Comparison of ENCODE assay signal across 1 cellular context in the genomic region with DNA sequence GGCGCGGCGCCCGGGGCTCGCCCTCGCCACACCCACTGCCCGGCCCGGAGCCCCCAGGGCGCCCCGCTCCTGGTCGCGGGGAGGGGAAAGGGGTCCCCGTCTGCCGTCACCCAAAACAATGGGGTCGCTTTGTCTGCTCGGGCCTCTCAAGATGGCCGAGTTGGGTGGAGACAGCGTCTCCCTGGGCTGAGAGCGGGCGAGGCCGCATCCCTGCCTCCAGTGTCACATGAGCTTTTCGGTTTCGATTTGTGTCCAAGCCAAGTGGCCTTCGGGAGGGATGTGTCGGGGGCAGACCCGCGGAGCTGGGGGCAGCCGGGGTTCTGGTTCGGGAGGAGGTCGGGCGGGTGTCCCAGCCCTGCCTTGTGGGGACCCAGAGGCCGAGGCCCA.
A peak's percentile ranks its signal among the peaks of the same experiment; 100 is the strongest.
TF ChIP-seq lines count a peak whose summit lies in the region.

No MANE protein-coding gene starts in this region.

TF ChIP-seq in HepG2, 621 proteins besides CTCF, POLR2A, EP300 and RAD21 (continued from another document and continues in another):
- TF ChIP-seq, protein P1, sequence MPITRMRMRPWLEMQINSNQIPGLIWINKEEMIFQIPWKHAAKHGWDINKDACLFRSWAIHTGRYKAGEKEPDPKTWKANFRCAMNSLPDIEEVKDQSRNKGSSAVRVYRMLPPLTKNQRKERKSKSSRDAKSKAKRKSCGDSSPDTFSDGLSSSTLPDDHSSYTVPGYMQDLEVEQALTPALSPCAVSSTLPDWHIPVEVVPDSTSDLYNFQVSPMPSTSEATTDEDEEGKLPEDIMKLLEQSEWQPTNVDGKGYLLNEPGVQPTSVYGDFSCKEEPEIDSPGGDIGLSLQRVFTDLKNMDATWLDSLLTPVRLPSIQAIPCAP (CRISPR knock-in tag; IDR thresholded peaks at IDR 0.05; ENCODE audit: low read depth) = no peak
- TF ChIP-seq TCF7L2 (IDR thresholded peaks at IDR 0.05; ENCODE audit: low read depth, low read length) (no peak), YEATS4 (CRISPR knock-in tag; IDR thresholded peaks at IDR 0.05; ENCODE audit: borderline replicate concordance) (peak; percentile 64), PHF20 (CRISPR knock-in tag; IDR thresholded peaks at IDR 0.05) (peak; percentile 15; the same call in 1 of the 2 replicates), KMT2B (CRISPR knock-in tag; IDR thresholded peaks at IDR 0.05) (peak; percentile 42; the same call in 1 of the 2 replicates), HOXA3 (CRISPR knock-in tag; IDR thresholded peaks at IDR 0.05) (peak; percentile 60; the same call in 1 of the 2 replicates), CBX5 (CRISPR knock-in tag; IDR thresholded peaks at IDR 0.05; ENCODE audit: borderline replicate concordance) (0 out of 2 replicates have a peak, but pooled peaks have one; percentile 23), KDM5A (IDR thresholded peaks at IDR 0.05; ENCODE audit: borderline replicate concordance, low read length) (peak; percentile 42; the same call in 1 of the 2 replicates), ZNF605 (CRISPR knock-in tag; IDR thresholded peaks at IDR 0.05) (no peak), THAP11 (CRISPR knock-in tag; IDR thresholded peaks at IDR 0.05) (0 out of 2 replicates have a peak, but pooled peaks have one; percentile 30), ZNF766 (CRISPR knock-in tag; IDR thresholded peaks at IDR 0.05; ENCODE audit: borderline replicate concordance) (no peak), SMAD1 (CRISPR knock-in tag; IDR thresholded peaks at IDR 0.05; ENCODE audit: borderline replicate concordance, low read depth) (0 out of 2 replicates have a peak, but pooled peaks have one; percentile 13), MIER3 (CRISPR knock-in tag; IDR thresholded peaks at IDR 0.05; ENCODE audit: borderline replicate concordance) (no peak), MYC (CRISPR knock-in tag; IDR thresholded peaks at IDR 0.05; ENCODE audit: borderline replicate concordance) (peak; percentile 15; the same call in 1 of the 2 replicates), ASH2L (IDR thresholded peaks at IDR 0.05; ENCODE audit: insufficient read length, low read depth, low read length) (peak; percentile 42), YY1 (IDR thresholded peaks at IDR 0.05; ENCODE audit: insufficient read depth, insufficient replicate concordance, low read depth, low read length) (peak; percentile 86), TARDBP (CRISPR knock-in tag; IDR thresholded peaks at IDR 0.05) (0 out of 2 replicates have a peak, but pooled peaks have one; percentile 49), RNF2 (conservative IDR thresholded peaks at IDR 0.05; ENCODE audit: low read depth) (no peak), ZNF546 (CRISPR knock-in tag; conservative IDR thresholded peaks at IDR 0.05) (0 out of 2 replicates have a peak, but pooled peaks have one; percentile 27)
- TF ChIP-seq, protein P2, sequence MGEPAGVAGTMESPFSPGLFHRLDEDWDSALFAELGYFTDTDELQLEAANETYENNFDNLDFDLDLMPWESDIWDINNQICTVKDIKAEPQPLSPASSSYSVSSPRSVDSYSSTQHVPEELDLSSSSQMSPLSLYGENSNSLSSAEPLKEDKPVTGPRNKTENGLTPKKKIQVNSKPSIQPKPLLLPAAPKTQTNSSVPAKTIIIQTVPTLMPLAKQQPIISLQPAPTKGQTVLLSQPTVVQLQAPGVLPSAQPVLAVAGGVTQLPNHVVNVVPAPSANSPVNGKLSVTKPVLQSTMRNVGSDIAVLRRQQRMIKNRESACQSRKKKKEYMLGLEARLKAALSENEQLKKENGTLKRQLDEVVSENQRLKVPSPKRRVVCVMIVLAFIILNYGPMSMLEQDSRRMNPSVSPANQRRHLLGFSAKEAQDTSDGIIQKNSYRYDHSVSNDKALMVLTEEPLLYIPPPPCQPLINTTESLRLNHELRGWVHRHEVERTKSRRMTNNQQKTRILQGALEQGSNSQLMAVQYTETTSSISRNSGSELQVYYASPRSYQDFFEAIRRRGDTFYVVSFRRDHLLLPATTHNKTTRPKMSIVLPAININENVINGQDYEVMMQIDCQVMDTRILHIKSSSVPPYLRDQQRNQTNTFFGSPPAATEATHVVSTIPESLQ (CRISPR knock-in tag; conservative IDR thresholded peaks at IDR 0.05) = no peak
- TF ChIP-seq, protein P3, sequence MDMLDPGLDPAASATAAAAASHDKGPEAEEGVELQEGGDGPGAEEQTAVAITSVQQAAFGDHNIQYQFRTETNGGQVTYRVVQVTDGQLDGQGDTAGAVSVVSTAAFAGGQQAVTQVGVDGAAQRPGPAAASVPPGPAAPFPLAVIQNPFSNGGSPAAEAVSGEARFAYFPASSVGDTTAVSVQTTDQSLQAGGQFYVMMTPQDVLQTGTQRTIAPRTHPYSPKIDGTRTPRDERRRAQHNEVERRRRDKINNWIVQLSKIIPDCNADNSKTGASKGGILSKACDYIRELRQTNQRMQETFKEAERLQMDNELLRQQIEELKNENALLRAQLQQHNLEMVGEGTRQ (IDR thresholded peaks at IDR 0.05; ENCODE audit: low read depth, low read length) = peak; percentile 6; the same call in 1 of the 2 replicates
- TF ChIP-seq, protein P3 (CRISPR knock-in tag; IDR thresholded peaks at IDR 0.05; ENCODE audit: borderline replicate concordance) = peak; percentile 20; the same call in 1 of the 2 replicates
- TF ChIP-seq, protein P4, sequence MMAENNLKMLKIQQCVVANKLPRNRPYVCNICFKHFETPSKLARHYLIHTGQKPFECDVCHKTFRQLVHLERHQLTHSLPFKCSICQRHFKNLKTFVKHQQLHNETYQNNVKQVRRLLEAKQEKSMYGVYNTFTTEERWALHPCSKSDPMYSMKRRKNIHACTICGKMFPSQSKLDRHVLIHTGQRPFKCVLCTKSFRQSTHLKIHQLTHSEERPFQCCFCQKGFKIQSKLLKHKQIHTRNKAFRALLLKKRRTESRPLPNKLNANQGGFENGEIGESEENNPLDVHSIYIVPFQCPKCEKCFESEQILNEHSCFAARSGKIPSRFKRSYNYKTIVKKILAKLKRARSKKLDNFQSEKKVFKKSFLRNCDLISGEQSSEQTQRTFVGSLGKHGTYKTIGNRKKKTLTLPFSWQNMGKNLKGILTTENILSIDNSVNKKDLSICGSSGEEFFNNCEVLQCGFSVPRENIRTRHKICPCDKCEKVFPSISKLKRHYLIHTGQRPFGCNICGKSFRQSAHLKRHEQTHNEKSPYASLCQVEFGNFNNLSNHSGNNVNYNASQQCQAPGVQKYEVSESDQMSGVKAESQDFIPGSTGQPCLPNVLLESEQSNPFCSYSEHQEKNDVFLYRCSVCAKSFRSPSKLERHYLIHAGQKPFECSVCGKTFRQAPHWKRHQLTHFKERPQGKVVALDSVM (CRISPR knock-in tag; IDR thresholded peaks at IDR 0.05) = peak; percentile 18; the same call in 1 of the 2 replicates
- TF ChIP-seq, protein P5, sequence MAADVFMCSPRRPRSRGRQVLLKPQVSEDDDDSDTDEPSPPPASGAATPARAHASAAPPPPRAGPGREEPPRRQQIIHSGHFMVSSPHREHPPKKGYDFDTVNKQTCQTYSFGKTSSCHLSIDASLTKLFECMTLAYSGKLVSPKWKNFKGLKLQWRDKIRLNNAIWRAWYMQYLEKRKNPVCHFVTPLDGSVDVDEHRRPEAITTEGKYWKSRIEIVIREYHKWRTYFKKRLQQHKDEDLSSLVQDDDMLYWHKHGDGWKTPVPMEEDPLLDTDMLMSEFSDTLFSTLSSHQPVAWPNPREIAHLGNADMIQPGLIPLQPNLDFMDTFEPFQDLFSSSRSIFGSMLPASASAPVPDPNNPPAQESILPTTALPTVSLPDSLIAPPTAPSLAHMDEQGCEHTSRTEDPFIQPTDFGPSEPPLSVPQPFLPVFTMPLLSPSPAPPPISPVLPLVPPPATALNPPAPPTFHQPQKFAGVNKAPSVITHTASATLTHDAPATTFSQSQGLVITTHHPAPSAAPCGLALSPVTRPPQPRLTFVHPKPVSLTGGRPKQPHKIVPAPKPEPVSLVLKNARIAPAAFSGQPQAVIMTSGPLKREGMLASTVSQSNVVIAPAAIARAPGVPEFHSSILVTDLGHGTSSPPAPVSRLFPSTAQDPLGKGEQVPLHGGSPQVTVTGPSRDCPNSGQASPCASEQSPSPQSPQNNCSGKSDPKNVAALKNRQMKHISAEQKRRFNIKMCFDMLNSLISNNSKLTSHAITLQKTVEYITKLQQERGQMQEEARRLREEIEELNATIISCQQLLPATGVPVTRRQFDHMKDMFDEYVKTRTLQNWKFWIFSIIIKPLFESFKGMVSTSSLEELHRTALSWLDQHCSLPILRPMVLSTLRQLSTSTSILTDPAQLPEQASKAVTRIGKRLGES (CRISPR knock-in tag; IDR thresholded peaks at IDR 0.05; ENCODE audit: borderline replicate concordance) = no peak
- TF ChIP-seq, protein P6, sequence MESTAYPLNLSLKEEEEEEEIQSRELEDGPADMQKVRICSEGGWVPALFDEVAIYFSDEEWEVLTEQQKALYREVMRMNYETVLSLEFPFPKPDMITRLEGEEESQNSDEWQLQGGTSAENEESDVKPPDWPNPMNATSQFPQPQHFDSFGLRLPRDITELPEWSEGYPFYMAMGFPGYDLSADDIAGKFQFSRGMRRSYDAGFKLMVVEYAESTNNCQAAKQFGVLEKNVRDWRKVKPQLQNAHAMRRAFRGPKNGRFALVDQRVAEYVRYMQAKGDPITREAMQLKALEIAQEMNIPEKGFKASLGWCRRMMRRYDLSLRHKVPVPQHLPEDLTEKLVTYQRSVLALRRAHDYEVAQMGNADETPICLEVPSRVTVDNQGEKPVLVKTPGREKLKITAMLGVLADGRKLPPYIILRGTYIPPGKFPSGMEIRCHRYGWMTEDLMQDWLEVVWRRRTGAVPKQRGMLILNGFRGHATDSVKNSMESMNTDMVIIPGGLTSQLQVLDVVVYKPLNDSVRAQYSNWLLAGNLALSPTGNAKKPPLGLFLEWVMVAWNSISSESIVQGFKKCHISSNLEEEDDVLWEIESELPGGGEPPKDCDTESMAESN (CRISPR knock-in tag; conservative IDR thresholded peaks at IDR 0.05) = no peak
- TF ChIP-seq, protein P7, sequence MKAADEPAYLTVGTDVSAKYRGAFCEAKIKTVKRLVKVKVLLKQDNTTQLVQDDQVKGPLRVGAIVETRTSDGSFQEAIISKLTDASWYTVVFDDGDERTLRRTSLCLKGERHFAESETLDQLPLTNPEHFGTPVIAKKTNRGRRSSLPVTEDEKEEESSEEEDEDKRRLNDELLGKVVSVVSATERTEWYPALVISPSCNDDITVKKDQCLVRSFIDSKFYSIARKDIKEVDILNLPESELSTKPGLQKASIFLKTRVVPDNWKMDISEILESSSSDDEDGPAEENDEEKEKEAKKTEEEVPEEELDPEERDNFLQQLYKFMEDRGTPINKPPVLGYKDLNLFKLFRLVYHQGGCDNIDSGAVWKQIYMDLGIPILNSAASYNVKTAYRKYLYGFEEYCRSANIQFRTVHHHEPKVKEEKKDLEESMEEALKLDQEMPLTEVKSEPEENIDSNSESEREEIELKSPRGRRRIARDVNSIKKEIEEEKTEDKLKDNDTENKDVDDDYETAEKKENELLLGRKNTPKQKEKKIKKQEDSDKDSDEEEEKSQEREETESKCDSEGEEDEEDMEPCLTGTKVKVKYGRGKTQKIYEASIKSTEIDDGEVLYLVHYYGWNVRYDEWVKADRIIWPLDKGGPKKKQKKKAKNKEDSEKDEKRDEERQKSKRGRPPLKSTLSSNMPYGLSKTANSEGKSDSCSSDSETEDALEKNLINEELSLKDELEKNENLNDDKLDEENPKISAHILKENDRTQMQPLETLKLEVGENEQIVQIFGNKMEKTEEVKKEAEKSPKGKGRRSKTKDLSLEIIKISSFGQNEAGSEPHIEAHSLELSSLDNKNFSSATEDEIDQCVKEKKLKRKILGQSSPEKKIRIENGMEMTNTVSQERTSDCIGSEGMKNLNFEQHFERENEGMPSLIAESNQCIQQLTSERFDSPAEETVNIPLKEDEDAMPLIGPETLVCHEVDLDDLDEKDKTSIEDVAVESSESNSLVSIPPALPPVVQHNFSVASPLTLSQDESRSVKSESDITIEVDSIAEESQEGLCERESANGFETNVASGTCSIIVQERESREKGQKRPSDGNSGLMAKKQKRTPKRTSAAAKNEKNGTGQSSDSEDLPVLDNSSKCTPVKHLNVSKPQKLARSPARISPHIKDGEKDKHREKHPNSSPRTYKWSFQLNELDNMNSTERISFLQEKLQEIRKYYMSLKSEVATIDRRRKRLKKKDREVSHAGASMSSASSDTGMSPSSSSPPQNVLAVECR (CRISPR knock-in tag; IDR thresholded peaks at IDR 0.05; ENCODE audit: borderline replicate concordance) = no peak
- TF ChIP-seq, protein P8, sequence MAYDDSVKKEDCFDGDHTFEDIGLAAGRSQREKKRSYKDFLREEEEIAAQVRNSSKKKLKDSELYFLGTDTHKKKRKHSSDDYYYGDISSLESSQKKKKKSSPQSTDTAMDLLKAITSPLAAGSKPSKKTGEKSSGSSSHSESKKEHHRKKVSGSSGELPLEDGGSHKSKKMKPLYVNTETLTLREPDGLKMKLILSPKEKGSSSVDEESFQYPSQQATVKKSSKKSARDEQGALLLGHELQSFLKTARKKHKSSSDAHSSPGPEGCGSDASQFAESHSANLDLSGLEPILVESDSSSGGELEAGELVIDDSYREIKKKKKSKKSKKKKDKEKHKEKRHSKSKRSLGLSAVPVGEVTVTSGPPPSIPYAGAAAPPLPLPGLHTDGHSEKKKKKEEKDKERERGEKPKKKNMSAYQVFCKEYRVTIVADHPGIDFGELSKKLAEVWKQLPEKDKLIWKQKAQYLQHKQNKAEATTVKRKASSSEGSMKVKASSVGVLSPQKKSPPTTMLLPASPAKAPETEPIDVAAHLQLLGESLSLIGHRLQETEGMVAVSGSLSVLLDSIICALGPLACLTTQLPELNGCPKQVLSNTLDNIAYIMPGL (CRISPR knock-in tag; IDR thresholded peaks at IDR 0.05; ENCODE audit: borderline replicate concordance in 1 of 2, low read depth in 1 of 2) = no peak
- TF ChIP-seq, protein P9, sequence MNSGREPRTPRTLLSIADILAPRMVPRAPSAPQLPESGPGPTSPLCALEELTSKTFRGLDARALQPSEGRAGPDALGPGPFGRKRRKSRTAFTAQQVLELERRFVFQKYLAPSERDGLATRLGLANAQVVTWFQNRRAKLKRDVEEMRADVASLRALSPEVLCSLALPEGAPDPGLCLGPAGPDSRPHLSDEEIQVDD (CRISPR knock-in tag; IDR thresholded peaks at IDR 0.05; ENCODE audit: borderline replicate concordance) = no peak
- TF ChIP-seq, protein P10, sequence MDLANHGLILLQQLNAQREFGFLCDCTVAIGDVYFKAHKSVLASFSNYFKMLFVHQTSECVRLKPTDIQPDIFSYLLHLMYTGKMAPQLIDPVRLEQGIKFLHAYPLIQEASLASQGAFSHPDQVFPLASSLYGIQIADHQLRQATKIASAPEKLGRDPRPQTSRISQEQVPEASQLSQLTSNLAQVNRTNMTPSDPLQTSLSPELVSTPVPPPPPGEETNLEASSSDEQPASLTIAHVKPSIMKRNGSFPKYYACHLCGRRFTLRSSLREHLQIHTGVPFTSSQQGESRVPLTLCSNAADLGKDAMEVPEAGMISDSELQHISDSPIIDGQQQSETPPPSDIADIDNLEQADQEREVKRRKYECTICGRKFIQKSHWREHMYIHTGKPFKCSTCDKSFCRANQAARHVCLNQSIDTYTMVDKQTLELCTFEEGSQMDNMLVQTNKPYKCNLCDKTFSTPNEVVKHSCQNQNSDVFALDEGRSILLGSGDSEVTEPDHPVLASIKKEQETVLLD (CRISPR knock-in tag; IDR thresholded peaks at IDR 0.05; ENCODE audit: low read depth) = 0 out of 2 replicates have a peak, but pooled peaks have one; percentile 46
